In genomic region chr5:1079961-1080360, GRCh38 we compare ENCODE assay signal across 27 cellular contexts.
"Had no signal": no experiment of that assay in that cellular context is flagged by ENCODE, and none has a peak within 500 bp of the region (broad histone marks: within the 10 kb centered on the region; RNA-seq: fewer than 3 reads in every experiment).

No MANE protein-coding gene starts in this region.

- FAIRE-seq: pancreas, small intestine had no signal

- H3K4me1 ChIP-seq: neural progenitor cell, pancreas, parathyroid adenoma, prostate gland, psoas muscle, sigmoid colon had no signal

- H3K27me3 ChIP-seq: neural progenitor cell, neutrophil, ovary, pancreas, right atrium auricular region, sigmoid colon, spleen had no signal

- DNase-seq: naive B cell; naive thymus-derived CD4-positive, alpha-beta T cell; naive thymus-derived CD8-positive, alpha-beta T cell; natural killer cell; nephron progenitor cell; nucleus accumbens; occipital lobe; ovary; pancreas; posterior cingulate gyrus; psoas muscle; retina; sigmoid colon; small intestine; spleen; stimulated activated CD4-positive, alpha-beta T cell treated with anti-CD3 and anti-CD28 coated beads, Interleukin-12 subunit alpha, Interleukin-12 subunit beta, amount 100 ng/mL, for 4 hours; stimulated activated CD4-positive, alpha-beta T cell treated with anti-CD3 and anti-CD28 coated beads, Interleukin-15, amount 100 ng/mL, for 24 hours; stimulated activated CD4-positive, alpha-beta T cell treated with anti-CD3 and anti-CD28 coated beads, Interleukin-1b, Interleukin-23, amount 100 ng/mL, for 48 hours; stimulated activated CD4-positive, alpha-beta T cell treated with anti-CD3 and anti-CD28 coated beads, Interleukin-2, amount 100 ng/mL, for 24 hours had no signal

- H2AFZ ChIP-seq: neural progenitor cell, parathyroid adenoma had no signal

- H3K36me3 ChIP-seq: neural progenitor cell, neutrophil, ovary, prostate gland had no signal

- H3K9ac ChIP-seq: neural progenitor cell, parathyroid adenoma had no signal

- H3K27ac ChIP-seq: neural progenitor cell, neutrophil, ovary, pancreas, parathyroid adenoma, prostate gland, psoas muscle, right atrium auricular region, sigmoid colon, skin epidermis had no signal

- H3K4me2 ChIP-seq: neural progenitor cell, smooth muscle cell had no signal

- H3K4me3 ChIP-seq: neural progenitor cell, ovary, pancreas, prostate gland, psoas muscle, right atrium auricular region, sigmoid colon, skin epidermis, smooth muscle cell, spleen had no signal

- ATAC-seq: naive thymus-derived CD4-positive, alpha-beta T cell; naive thymus-derived CD8-positive, alpha-beta T cell; natural killer cell; natural killer cell treated with Interleukin-12 subunit alpha and Interleukin-12 subunit beta and Interleukin-15 and Interleukin-18, amount 100 ng/mL, for 72 hours; psoas muscle had no signal

- H3K9me3 ChIP-seq: neutrophil, ovary, pancreas, prostate gland, psoas muscle, right atrium auricular region, sigmoid colon, spleen had no signal
